In the genomic region with DNA sequence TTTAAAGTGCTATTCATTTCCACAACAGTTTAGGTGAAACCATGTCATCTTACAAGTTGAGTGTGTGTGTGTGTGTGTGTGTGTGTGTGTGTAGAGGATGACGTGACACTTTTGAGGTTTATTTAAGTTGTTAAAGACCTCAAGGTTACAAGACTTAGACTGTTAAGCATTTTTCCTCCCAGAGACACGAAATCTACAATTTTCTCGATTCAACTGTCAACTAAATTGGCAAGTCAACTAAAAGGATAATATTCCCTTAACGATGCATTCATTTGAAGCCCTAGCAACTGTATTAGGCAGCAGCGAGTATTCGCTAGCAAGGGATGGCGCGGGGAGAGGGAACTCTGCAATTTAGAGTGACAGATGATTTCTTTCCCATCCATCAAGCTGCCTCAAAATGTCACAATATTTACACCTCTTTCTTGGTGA, we compare ENCODE assay signal across 9 cellular contexts. TPM values are rescaled to one million over a fixed set of nuclear protein-coding genes. Genes with fewer than 3 reads are reported as not detected.
DNase-seq lines count a peak whose midpoint lies in the region; ATAC-seq and TF ChIP-seq lines count a peak whose summit lies in the region.
"Had no signal": no experiment of that assay in that cellular context is flagged by ENCODE, and none has a peak within 500 bp of the region (broad histone marks: within the 10 kb centered on the region; RNA-seq: fewer than 3 reads in every experiment).

No MANE protein-coding gene starts in this region.

- H3K4me3 ChIP-seq in SJSA1 (peak overlapping the region; percentile 56), fibroblast of villous mesenchyme (ENCODE audit: low read depth, low read length) (peak overlapping the region; percentile 70), skeletal muscle cell (ENCODE audit: low read depth, low read length) (peak overlapping the region; percentile 78)
- H3K4me3 ChIP-seq: BLaER1 had no signal

- DNase-seq in NCI-H82 (lab: John Stamatoyannopoulos, UW) (peak; percentile 76), NCI-H82 treated with DMSO at 0.1 percent for 48 hours (lab: John Stamatoyannopoulos, UW; ENCODE audit: unreplicated experiment) (no peak), SJSA1 (ENCODE audit: low read depth in 1 of 2, low spot score in 2 of 2) (peak in 1 of 2 experiments; percentile 22), fibroblast of villous mesenchyme (ENCODE audit: low read depth) (no peak), skeletal muscle cell (ENCODE audit: low read depth) (no peak), amygdala (lab: John Stamatoyannopoulos, UW) (no peak), KBM-7 (no peak)

- peaks cover 25% of the 10 kb centered on the region for H3K4me1 ChIP-seq in SJSA1 (replicated peaks)
- H3K4me1 ChIP-seq: BLaER1 had no signal

- H3K27me3 ChIP-seq in SJSA1 (replicated peaks) = peaks cover 7% of the 10 kb centered on the region
- H3K27me3 ChIP-seq: BLaER1 had no signal

- H3K9me3 ChIP-seq in SJSA1 (replicated peaks) = no peaks in the 10 kb centered on the region

- no peak for ATAC-seq in HG03565 (IDR thresholded peaks at IDR 0.05; ENCODE audit: unreplicated experiment)

- no peak overlapping the region for H3K27ac ChIP-seq in SJSA1
- H3K27ac ChIP-seq: BLaER1 had no signal

- no peaks in the 10 kb centered on the region for H3K36me3 ChIP-seq in SJSA1
- H3K36me3 ChIP-seq: BLaER1 had no signal

- in situ Hi-C loops in KBM-7 (cut with MboI; ENCODE audit: low pct_unique_long_range_greater_than_20kb, low sequenced_read_pairs) = no loop called here

- TF ChIP-seq CTCF in fibroblast of villous mesenchyme (IDR thresholded peaks at IDR 0.05; ENCODE audit: insufficient read depth, low read depth, low read length) = no peak

RNA-seq across cellular contexts. Expression of a gene that starts 17.6 kb away (rescaled TPM):
- total RNA-seq in SJSA1 (2014; rRNA removed; shearing (Covaris generic)) = 22.4 and 23.6 TPM in 2 replicates
- 20.6 and 25.5 TPM in 2 replicates for total RNA-seq in fibroblast of villous mesenchyme
